21 cellular contexts compared by ENCODE assay signal in the genomic region with DNA sequence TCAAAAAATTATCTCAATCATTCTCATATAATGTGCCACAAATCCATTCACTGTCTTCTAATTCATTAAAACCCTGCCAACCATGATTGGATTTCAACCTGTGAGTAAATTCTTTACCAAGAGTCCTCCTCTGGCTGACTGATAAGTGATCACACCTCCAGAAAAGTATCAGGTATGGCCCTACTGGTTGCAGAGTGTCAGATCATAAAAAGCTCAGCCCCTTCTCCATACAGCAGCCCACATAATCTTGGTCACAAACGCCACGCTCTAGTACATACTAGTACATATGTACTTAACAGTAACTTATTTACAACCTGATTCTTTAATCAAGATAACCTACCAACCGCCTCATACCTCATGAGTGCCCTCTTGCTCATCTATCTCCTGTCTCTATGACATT.
"Had no signal": no experiment of that assay in that cellular context is flagged by ENCODE, and none has a peak within 500 bp of the region (broad histone marks: within the 10 kb centered on the region; RNA-seq: fewer than 3 reads in every experiment).

No MANE protein-coding gene starts in this region.

- H3K27ac Mint-ChIP-seq: activated B cell treated with CpG ODN at 0.5 μM for 24 hours; activated naive CD8-positive, alpha-beta T cell treated with anti-CD3 and anti-CD28 coated beads for 36 hours; stimulated activated memory B cell treated with anti-CD40 and anti-IgM and Interleukin-4, amounts not matched to agents 10 μg/mL and 1 μg/mL and 100 μg/mL, for 72 hours; T-cell had no signal

- H3K9me3 ChIP-seq: body of pancreas, lower lobe of right lung, neutrophil, pancreas had no signal

- DNase-seq: activated B cell treated with CpG ODN at 0.5 μM for 24 hours; activated CD4-positive, alpha-beta T cell treated with anti-CD3 and anti-CD28 coated beads for 48 hours; activated CD8-positive, alpha-beta memory T cell treated with anti-CD3 and anti-CD28 coated beads, Interleukin-2, amount 50 U/mL, for 4 hours; activated naive CD8-positive, alpha-beta T cell treated with anti-CD3 and anti-CD28 coated beads for 36 hours; amniotic stem cell; body of pancreas; caudate nucleus; dorsolateral prefrontal cortex; foreskin keratinocyte; hippocampal formation; islet precursor cell; left colon; lower lobe of right lung; natural killer cell; pancreas; stimulated activated CD4-positive, alpha-beta T cell treated with anti-CD3 and anti-CD28 coated beads, Interleukin-4, amount 100 ng/mL, for 24 hours; T-cell had no signal

- H3K4me3 ChIP-seq: body of pancreas, lower lobe of right lung, pancreas had no signal

- H3K27me3 Mint-ChIP-seq: activated B cell treated with CpG ODN at 0.5 μM for 24 hours; activated naive CD8-positive, alpha-beta T cell treated with anti-CD3 and anti-CD28 coated beads for 36 hours; stimulated activated memory B cell treated with anti-CD40 and anti-IgM and Interleukin-4, amounts not matched to agents 10 μg/mL and 1 μg/mL and 100 μg/mL, for 72 hours; T-cell had no signal

- H3K4me1 ChIP-seq: foreskin keratinocyte had no signal

- H3K27me3 ChIP-seq: body of pancreas, dorsolateral prefrontal cortex, foreskin keratinocyte, neutrophil, pancreas had no signal

- H3K9me3 Mint-ChIP-seq: activated B cell treated with CpG ODN at 0.5 μM for 24 hours; activated naive CD8-positive, alpha-beta T cell treated with anti-CD3 and anti-CD28 coated beads for 36 hours; natural killer cell; stimulated activated memory B cell treated with anti-CD40 and anti-IgM and Interleukin-4, amounts not matched to agents 10 μg/mL and 1 μg/mL and 100 μg/mL, for 72 hours; T-cell had no signal

- H3K36me3 Mint-ChIP-seq: natural killer cell had no signal

- ATAC-seq: body of pancreas; foreskin keratinocyte; left colon; lower lobe of right lung; natural killer cell; pancreas; sciatic nerve; SK-N-SH treated with all-trans-retinoic acid at 6 μM for 48 hours; stimulated activated memory B cell treated with anti-CD40 and anti-IgM and Interleukin-4, amounts not matched to agents 10 μg/mL and 1 μg/mL and 100 μg/mL, for 72 hours; T-cell had no signal

- H3K4me3 Mint-ChIP-seq: activated B cell treated with CpG ODN at 0.5 μM for 24 hours; activated naive CD8-positive, alpha-beta T cell treated with anti-CD3 and anti-CD28 coated beads for 36 hours; natural killer cell; stimulated activated memory B cell treated with anti-CD40 and anti-IgM and Interleukin-4, amounts not matched to agents 10 μg/mL and 1 μg/mL and 100 μg/mL, for 72 hours; T-cell had no signal

- H3K27ac ChIP-seq: foreskin keratinocyte, lower lobe of right lung, neutrophil, pancreas had no signal
